In the genomic region with DNA sequence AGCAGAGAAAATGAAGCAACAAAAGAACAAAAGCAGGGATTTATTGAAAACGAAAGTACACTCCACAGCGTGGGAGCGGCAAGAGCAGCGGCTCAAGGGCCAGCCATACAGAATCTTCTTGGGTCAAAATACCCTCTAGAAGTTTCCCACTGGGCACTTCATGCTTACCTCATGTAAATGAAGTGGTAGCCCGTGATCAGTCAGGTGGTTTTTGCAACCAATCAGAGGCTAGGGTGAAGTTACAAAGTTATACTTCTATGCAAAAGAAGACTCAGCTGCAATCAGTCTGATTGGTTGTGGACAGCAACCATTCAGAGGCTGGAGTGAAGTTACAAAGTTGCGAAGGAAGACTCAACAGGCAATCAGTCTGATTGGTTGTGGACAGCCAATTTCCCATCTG, we compare ENCODE assay signal across 8 cellular contexts. TPM values are rescaled to one million over a fixed set of nuclear protein-coding genes. Genes with fewer than 3 reads are reported as not detected.
DNase-seq lines count a peak whose midpoint lies in the region; ATAC-seq and TF ChIP-seq lines count a peak whose summit lies in the region.

No MANE protein-coding gene starts in this region.

- no peak overlapping the region for H3K27ac Mint-ChIP-seq in activated B cell treated with CpG ODN at 0.5 μM for 24 hours

- TF ChIP-seq CTCF in MM.1S (IDR thresholded peaks at IDR 0.05; ENCODE audit: low read length) = no peak
- TF ChIP-seq CTCF in activated B cell treated with CpG ODN at 0.5 μM for 24 hours (IDR thresholded peaks at IDR 0.05) = no peak
- no peak for TF ChIP-seq CTCF in fibroblast of mammary gland (conservative IDR thresholded peaks at IDR 0.05; ENCODE audit: control insufficient read depth, insufficient read depth, low read depth, low read length)

- H3K4me3 Mint-ChIP-seq in activated B cell treated with CpG ODN at 0.5 μM for 24 hours = peak overlapping the region; percentile 61

- intact Hi-C loops in activated B cell treated with CpG ODN at 0.5 μM for 24 hours (cut with micrococcal nuclease) = no loop called here

- H3K9me2 ChIP-seq in MM.1S (replicated peaks; ENCODE audit: insufficient read depth, low read length) = no peaks in the 10 kb centered on the region

- no peaks in the 10 kb centered on the region for H3F3A ChIP-seq in MM.1S (ENCODE audit: insufficient read depth, low read length)

- H4K20me1 ChIP-seq in MM.1S (ENCODE audit: insufficient read depth, low read length) = no peaks in the 10 kb centered on the region

- no peaks in the 10 kb centered on the region for H3K4me1 ChIP-seq in MM.1S (ENCODE audit: low read length)

- peak overlapping the region; percentile 49; the same call in 1 of the 2 replicates for H3K4me2 ChIP-seq in MM.1S (ENCODE audit: low read depth, low read length)

- peak; percentile 51 for DNase-seq in COLO829 (ENCODE audit: low spot score)
- DNase-seq in MM.1S = peak; percentile 76
- DNase-seq in activated B cell treated with CpG ODN at 0.5 μM for 24 hours = no peak
- DNase-seq in fibroblast of mammary gland (ENCODE audit: low read depth) = peak; percentile 77
- peak in 37 of 56 donors; percentile 4 to 76 (median 21) for DNase-seq in nucleus accumbens (lab: John Stamatoyannopoulos, UW)
- DNase-seq in GM19240 (ENCODE audit: insufficient read length, low spot score) = no peak
- no peak for DNase-seq in NCI-H1930 (lab: John Stamatoyannopoulos, UW)

- no peak overlapping the region for H3K9ac ChIP-seq in MM.1S (ENCODE audit: low read length)

- peaks cover 8% of the 10 kb centered on the region for H3K4me1 Mint-ChIP-seq in activated B cell treated with CpG ODN at 0.5 μM for 24 hours

- POLR2A ChIA-PET in activated B cell treated with CpG ODN at 0.5 μM for 24 hours (lab: Charles Lee) = no interaction called here

- H3K27ac ChIP-seq in MM.1S (ENCODE audit: low read length) = no peak overlapping the region

- no peaks in the 10 kb centered on the region for H3K9me3 ChIP-seq in MM.1S (replicated peaks; ENCODE audit: insufficient read depth, low read length)

- H3K79me2 ChIP-seq in MM.1S (ENCODE audit: low read length) = no peaks in the 10 kb centered on the region

- peak; percentile 31 for ATAC-seq in activated B cell treated with CpG ODN at 0.5 μM for 24 hours (ENCODE audit: low read depth)
- ATAC-seq in GM21619 (IDR thresholded peaks at IDR 0.05; ENCODE audit: unreplicated experiment) = no peak

- no peaks in the 10 kb centered on the region for H3K9me3 Mint-ChIP-seq in activated B cell treated with CpG ODN at 0.5 μM for 24 hours

- H3K36me3 ChIP-seq in MM.1S (replicated peaks; ENCODE audit: insufficient read depth, low read length) = no peaks in the 10 kb centered on the region

- H3K27me3 Mint-ChIP-seq in activated B cell treated with CpG ODN at 0.5 μM for 24 hours = peaks cover 4% of the 10 kb centered on the region

- no peaks in the 10 kb centered on the region for H3K27me3 ChIP-seq in MM.1S (replicated peaks; ENCODE audit: insufficient read depth, low read length)

- H2AFZ ChIP-seq in MM.1S (ENCODE audit: low read length) = peak overlapping the region; percentile 64

- CTCF ChIA-PET in activated B cell treated with CpG ODN at 0.5 μM for 24 hours (lab: Charles Lee) = interaction anchor here (1.9 kb wide), 1 partner anchor 446 kb away, joined by 5 read pairs; no protein-coding TSS in a partner anchor

- H3K36me3 Mint-ChIP-seq in activated B cell treated with CpG ODN at 0.5 μM for 24 hours (ENCODE audit: low read depth) = no peaks in the 10 kb centered on the region

- H3K4me3 ChIP-seq in MM.1S (ENCODE audit: low read length) (peak overlapping the region; percentile 37; the same call in 1 of the 2 replicates), fibroblast of mammary gland (ENCODE audit: control insufficient read depth, low read depth, low read length) (peak overlapping the region; percentile 45)

RNA-seq across cellular contexts. Expression of a gene that starts 37.8 kb away (rescaled TPM):
- not detected in 2 replicates for total RNA-seq in activated B cell treated with CpG ODN at 0.5 μM for 24 hours

RNA-seq across cellular contexts. Expression of a gene that starts 43.2 kb away (rescaled TPM):
- 25.8 and 25.9 TPM in 2 replicates for total RNA-seq in activated B cell treated with CpG ODN at 0.5 μM for 24 hours

Comparison
In these comparisons a context has a peak if more than half of its experiments do, and no peak if none do; other contexts are left out.
1. DNase-seq: peak in COLO829 (single experiment), MM.1S (single experiment), fibroblast of mammary gland (single experiment) and nucleus accumbens (37 of 56); none in activated B cell treated with CpG ODN at 0.5 μM for 24 hours (single experiment), GM19240 (single experiment) and NCI-H1930 (0 of 2).